ENCODE assay signal across 27 cellular contexts in genomic region chr9:103731541-103731940, GRCh38.
DNase-seq lines count a peak whose midpoint lies in the region; TF ChIP-seq lines count a peak whose summit lies in the region.
"Had no signal": no experiment of that assay in that cellular context is flagged by ENCODE, and none has a peak within 500 bp of the region (broad histone marks: within the 10 kb centered on the region; RNA-seq: fewer than 3 reads in every experiment).

No MANE protein-coding gene starts in this region.

- H3K27ac ChIP-seq in PC-9: no peak overlapping the region
- no peak overlapping the region for H3K27ac ChIP-seq in mammary epithelial cell (ENCODE audit: insufficient read depth, low read depth, low read length)
- H3K27ac ChIP-seq: body of pancreas, gastroesophageal sphincter, GM23248, KMS-11, ovary, thoracic aorta, vagina had no signal

- H3K4me2 ChIP-seq in PC-9 (0 out of 2 replicates have a peak overlapping the region, but pooled peaks have one; percentile 13), mammary epithelial cell (ENCODE audit: insufficient read depth, low read depth, low read length) (peak overlapping the region; percentile 9)
- H3K4me2 ChIP-seq: KMS-11 had no signal

- dilution Hi-C loops in mammary epithelial cell (cut with HindIII; ENCODE audit: low sequenced_read_pairs): no loop called here

- no peak overlapping the region for H3K9ac ChIP-seq in mammary epithelial cell (ENCODE audit: insufficient read depth, low read length)
- H3K9ac ChIP-seq: GM23248, KMS-11 had no signal

- no peak for TF ChIP-seq CTCF in PC-9 (conservative IDR thresholded peaks at IDR 0.05)
- no peak for TF ChIP-seq CTCF in mammary epithelial cell (conservative IDR thresholded peaks at IDR 0.05 in 1 of 2, IDR thresholded peaks at IDR 0.05 in 1 of 2; ENCODE audit: extremely low read depth in 1 of 2, insufficient read depth in 1 of 2, low read depth in 1 of 2, low read length in 2 of 2)
- TF ChIP-seq CTCF in nephron (IDR thresholded peaks at IDR 0.05; ENCODE audit: unreplicated experiment in 3 of 3): no peak

- no peaks in the 10 kb centered on the region for H3K36me3 Mint-ChIP-seq in nephron (ENCODE audit: low read depth)
- H3K36me3 Mint-ChIP-seq: activated CD4-positive, alpha-beta memory T cell treated with anti-CD3 and anti-CD28 coated beads for 36 hours; activated naive CD8-positive, alpha-beta T cell; CD4-positive, CD25-positive, alpha-beta regulatory T cell; natural killer cell treated with Interleukin-12 subunit alpha and Interleukin-12 subunit beta and Interleukin-15 and Interleukin-18, amount 100 ng/mL, for 72 hours had no signal

- peaks cover 3% of the 10 kb centered on the region for H3K9me3 Mint-ChIP-seq in nephron
- H3K9me3 Mint-ChIP-seq: activated CD4-positive, alpha-beta memory T cell treated with anti-CD3 and anti-CD28 coated beads for 36 hours had no signal

- intact Hi-C loops in PC-9 (cut with micrococcal nuclease; ENCODE audit: unreplicated experiment) (no loop called here), mammary epithelial cell (cut with micrococcal nuclease) (no loop called here)

- CTCF ChIA-PET in PC-9 (lab: Charles Lee): no interaction called here
- CTCF ChIA-PET in mammary epithelial cell (lab: Charles Lee; ENCODE audit: low non-redundant PET): no interaction called here

- no peaks in the 10 kb centered on the region for H3K27me3 Mint-ChIP-seq in nephron (ENCODE audit: low read depth)
- H3K27me3 Mint-ChIP-seq: activated B cell treated with CpG ODN at 0.5 μM for 24 hours; activated CD4-positive, alpha-beta memory T cell treated with anti-CD3 and anti-CD28 coated beads for 36 hours; CD4-positive, CD25-positive, alpha-beta regulatory T cell; natural killer cell treated with Interleukin-12 subunit alpha and Interleukin-12 subunit beta and Interleukin-15 and Interleukin-18, amount 100 ng/mL, for 72 hours had no signal

- DNase-seq in H4 (ENCODE audit: low spot score): peak; percentile 9
- DNase-seq in PC-9: no peak
- peak; percentile 22 for DNase-seq in mammary epithelial cell
- DNase-seq in activated CD4-positive, alpha-beta T cell treated with anti-CD3 and anti-CD28 coated beads for 4 hours: no peak
- no peak for DNase-seq in NCI-H1417 treated with DMSO at 0.1 percent for 48 hours (lab: John Stamatoyannopoulos, UW)
- DNase-seq in HUDEP-2 (lab: John Stamatoyannopoulos, UW; ENCODE audit: unreplicated experiment in 76 of 76): no peak
- no peak for DNase-seq in C1 segment of cervical spinal cord (lab: John Stamatoyannopoulos, UW)
- DNase-seq: activated B cell treated with CpG ODN at 0.5 μM for 24 hours; activated CD4-positive, alpha-beta memory T cell treated with anti-CD3 and anti-CD28 coated beads for 36 hours; body of pancreas; CD4-positive, CD25-positive, alpha-beta regulatory T cell; effector CD8-positive, alpha-beta T cell; EL; GM23248; NCI-H187; NCI-H69; ovary; stimulated activated CD4-positive, alpha-beta T cell treated with anti-CD3 and anti-CD28 coated beads, Interleukin-4, amount 100 ng/mL, for 4 hours; stimulated activated naive CD4-positive, alpha-beta T cell treated with Interleukin-2 at 50 U/mL for 16 hours; T1000 had no signal

- H3K27ac Mint-ChIP-seq in nephron: peak overlapping the region in 2 of 3 experiments; percentile 1 to 74
- H3K27ac Mint-ChIP-seq: activated B cell treated with CpG ODN at 0.5 μM for 24 hours; activated CD4-positive, alpha-beta memory T cell treated with anti-CD3 and anti-CD28 coated beads for 36 hours; activated naive CD8-positive, alpha-beta T cell; CD4-positive, CD25-positive, alpha-beta regulatory T cell; natural killer cell treated with Interleukin-12 subunit alpha and Interleukin-12 subunit beta and Interleukin-15 and Interleukin-18, amount 100 ng/mL, for 72 hours had no signal

- no peaks in the 10 kb centered on the region for H4K20me1 ChIP-seq in PC-9 (ENCODE audit: insufficient read depth)
- H4K20me1 ChIP-seq in mammary epithelial cell (ENCODE audit: insufficient read depth, low read length): no peaks in the 10 kb centered on the region

- H3K79me2 ChIP-seq in PC-9 (ENCODE audit: low read depth): no peaks in the 10 kb centered on the region
- no peaks in the 10 kb centered on the region for H3K79me2 ChIP-seq in mammary epithelial cell (ENCODE audit: insufficient read depth, low read length)

- H3F3A ChIP-seq in PC-9 (ENCODE audit: insufficient read depth, low read depth): no peaks in the 10 kb centered on the region

- no TSS peak for BruUV-seq in PC-9 (replicated peaks; lab: Mats Ljungman, UMichigan)
- BruUV-seq in mammary epithelial cell (replicated peaks; lab: Mats Ljungman, UMichigan): no TSS peak

- H3K4me1 ChIP-seq in PC-9 (replicated peaks; ENCODE audit: insufficient read depth): no peaks in the 10 kb centered on the region
- H3K4me1 ChIP-seq in mammary epithelial cell (ENCODE audit: insufficient read depth, low read length): no peaks in the 10 kb centered on the region
- H3K4me1 ChIP-seq: body of pancreas, gastroesophageal sphincter, vagina had no signal

- H3K4me3 Mint-ChIP-seq in nephron: no peak overlapping the region
- H3K4me3 Mint-ChIP-seq: activated B cell treated with CpG ODN at 0.5 μM for 24 hours; activated CD4-positive, alpha-beta memory T cell treated with anti-CD3 and anti-CD28 coated beads for 36 hours; activated naive CD8-positive, alpha-beta T cell; CD4-positive, CD25-positive, alpha-beta regulatory T cell; natural killer cell treated with Interleukin-12 subunit alpha and Interleukin-12 subunit beta and Interleukin-15 and Interleukin-18, amount 100 ng/mL, for 72 hours had no signal

- peaks cover 14% of the 10 kb centered on the region for H3K4me1 Mint-ChIP-seq in nephron
- H3K4me1 Mint-ChIP-seq: activated B cell treated with CpG ODN at 0.5 μM for 24 hours; CD4-positive, CD25-positive, alpha-beta regulatory T cell had no signal

- no peaks in the 10 kb centered on the region for H3K36me3 ChIP-seq in PC-9 (ENCODE audit: low read depth)
- no peaks in the 10 kb centered on the region for H3K36me3 ChIP-seq in mammary epithelial cell (ENCODE audit: insufficient read depth, low read length)
- H3K36me3 ChIP-seq: gastroesophageal sphincter, ovary, thoracic aorta, vagina had no signal

- H3K9me2 ChIP-seq in PC-9 (ENCODE audit: insufficient read depth): no peaks in the 10 kb centered on the region

- WGBS in mammary epithelial cell (ENCODE audit: low coverage, missing lambda C conversion rate): 43% methylated on average over 2 of the region's 2 CpGs

- POLR2A ChIA-PET in PC-9 (lab: Charles Lee; ENCODE audit: unreplicated experiment): no interaction called here

- no peak overlapping the region for H2AFZ ChIP-seq in PC-9
- no peak overlapping the region for H2AFZ ChIP-seq in mammary epithelial cell (ENCODE audit: low read depth, low read length)
- H2AFZ ChIP-seq: GM23248 had no signal

- H3K27me3 ChIP-seq in PC-9 (ENCODE audit: insufficient read depth, low read depth) (no peaks in the 10 kb centered on the region), mammary epithelial cell (ENCODE audit: insufficient read depth, low read length) (no peaks in the 10 kb centered on the region)
- H3K27me3 ChIP-seq: body of pancreas, gastroesophageal sphincter, ovary, vagina had no signal

- in situ Hi-C loops in mammary epithelial cell (cut with MboI; ENCODE audit: low sequenced_read_pairs in 2 of 2): no loop called here

- H3K9me3 ChIP-seq in PC-9 (ENCODE audit: insufficient read depth, low read depth) (no peaks in the 10 kb centered on the region), mammary epithelial cell (replicated peaks; ENCODE audit: insufficient read depth, low read length) (no peaks in the 10 kb centered on the region)
- H3K9me3 ChIP-seq: body of pancreas, gastroesophageal sphincter, ovary, thoracic aorta, vagina had no signal

- H3K4me3 ChIP-seq in PC-9 (no peak overlapping the region), mammary epithelial cell (replicated peaks in 1 of 3; ENCODE audit: insufficient read depth in 1 of 3, low read depth in 2 of 3, low read length in 3 of 3) (no peak overlapping the region)
- H3K4me3 ChIP-seq: body of pancreas, gastroesophageal sphincter, GM23248, ovary, thoracic aorta, vagina had no signal

Comparison
In these comparisons a context has a peak if more than half of its experiments do, and no peak if none do; other contexts are left out.
1. DNase-seq: peak in H4 (single experiment) and mammary epithelial cell (single experiment); none in PC-9 (0 of 2), activated CD4-positive, alpha-beta T cell treated with anti-CD3 and anti-CD28 coated beads for 4 hours (0 of 2), NCI-H1417 treated with DMSO at 0.1 percent for 48 hours (single experiment), HUDEP-2 (0 of 76) and C1 segment of cervical spinal cord (0 of 14).